Comparison of ENCODE assay signal across 9 cellular contexts in the genomic region with DNA sequence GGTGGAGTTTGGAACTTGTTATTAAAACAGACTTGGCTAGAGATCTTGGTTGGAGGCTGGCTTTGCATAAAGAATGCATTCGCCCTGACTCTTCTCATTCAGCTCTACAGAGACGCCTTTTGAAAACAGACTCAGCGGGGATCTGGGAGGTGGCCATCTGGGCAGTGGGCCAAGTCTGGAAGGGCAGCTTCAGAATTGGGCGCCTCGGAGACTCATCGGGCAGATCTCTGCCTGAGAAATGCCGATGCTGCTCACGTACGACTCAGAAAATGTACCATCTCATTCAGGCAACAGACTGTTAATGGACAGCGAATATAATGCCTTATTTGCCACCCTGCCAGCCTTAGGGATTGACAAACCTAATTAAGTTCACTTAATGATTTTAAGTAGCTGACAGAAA.
DNase-seq lines count a peak whose midpoint lies in the region; ATAC-seq and TF ChIP-seq lines count a peak whose summit lies in the region.
"Had no signal": no experiment of that assay in that cellular context is flagged by ENCODE, and none has a peak within 500 bp of the region (broad histone marks: within the 10 kb centered on the region; RNA-seq: fewer than 3 reads in every experiment).

No MANE protein-coding gene starts in this region.

- no peak for ATAC-seq in HG03520 (IDR thresholded peaks at IDR 0.05; ENCODE audit: unreplicated experiment)

- CTCF ChIA-PET in activated naive CD4-positive, alpha-beta T cell treated with anti-CD3 and anti-CD28 coated beads, Interleukin-2, amount 10 ng/mL, durations not matched to agents 7 days and 5 days (lab: Charles Lee): no interaction called here

- peak; percentile 22 for DNase-seq in HCEC 1CT
- DNase-seq in NCI-H345 treated with DMSO at 0.1 percent for 48 hours (lab: John Stamatoyannopoulos, UW; ENCODE audit: unreplicated experiment): peak; percentile 78
- DNase-seq in dorsolateral prefrontal cortex: peak; percentile 53 to 92 (median 85)
- no peak for DNase-seq in immature natural killer cell
- DNase-seq in activated naive CD4-positive, alpha-beta T cell treated with anti-CD3 and anti-CD28 coated beads, Interleukin-2, amount 10 ng/mL, durations not matched to agents 7 days and 5 days: no peak
- DNase-seq in CD14-positive monocyte (ENCODE audit: low spot score): no peak
- DNase-seq: activated CD4-positive, alpha-beta T cell treated with anti-CD3 and anti-CD28 coated beads for 4 hours had no signal

- intact Hi-C loops in dorsolateral prefrontal cortex (cut with DNase I) (no loop called here), CD14-positive monocyte (cut with micrococcal nuclease) (no loop called here)

- H3K27me3 Mint-ChIP-seq in immature natural killer cell (ENCODE audit: low read depth in 3 of 3) (peaks cover 2 to 11% (median 5%) of the 10 kb centered on the region in 3 donors), CD14-positive monocyte (ENCODE audit: low read depth in 3 of 3) (peaks cover 0 to 4% (median 3%) of the 10 kb centered on the region in 3 donors)
- peaks cover 5% of the 10 kb centered on the region for H3K27me3 Mint-ChIP-seq in activated naive CD4-positive, alpha-beta T cell treated with anti-CD3 and anti-CD28 coated beads, Interleukin-2, amount 10 ng/mL, durations not matched to agents 7 days and 5 days

- peaks cover 0 to 25% (median 0%) of the 10 kb centered on the region in 45 donors for H3K27me3 ChIP-seq in dorsolateral prefrontal cortex
- no peaks in the 10 kb centered on the region for H3K27me3 ChIP-seq in rectal smooth muscle tissue (ENCODE audit: control insufficient read depth, insufficient read depth, low read length)

- H3K4me1 Mint-ChIP-seq in immature natural killer cell (no peaks in the 10 kb centered on the region), CD14-positive monocyte (no peaks in the 10 kb centered on the region)
- H3K4me1 Mint-ChIP-seq in activated naive CD4-positive, alpha-beta T cell treated with anti-CD3 and anti-CD28 coated beads, Interleukin-2, amount 10 ng/mL, durations not matched to agents 7 days and 5 days: no peaks in the 10 kb centered on the region

- H3K4me3 Mint-ChIP-seq in immature natural killer cell: no peak overlapping the region
- H3K4me3 Mint-ChIP-seq in activated naive CD4-positive, alpha-beta T cell treated with anti-CD3 and anti-CD28 coated beads, Interleukin-2, amount 10 ng/mL, durations not matched to agents 7 days and 5 days: no peak overlapping the region
- H3K4me3 Mint-ChIP-seq in CD14-positive monocyte: no peak overlapping the region

- H3K4me3 ChIP-seq in dorsolateral prefrontal cortex (peak overlapping the region in 19 of 59 donors; percentile 2 to 41 (median 22)), rectal smooth muscle tissue (ENCODE audit: low read length) (peak overlapping the region; percentile 13)

- peaks cover 3% of the 10 kb centered on the region for H3K4me1 ChIP-seq in rectal smooth muscle tissue (ENCODE audit: control insufficient read depth, insufficient read depth, low read length)

- H3K27ac ChIP-seq in dorsolateral prefrontal cortex: peak overlapping the region in 17 of 59 donors; percentile 0 to 67 (median 19)
- no peak overlapping the region for H3K27ac ChIP-seq in rectal smooth muscle tissue (ENCODE audit: low read depth, low read length)

- no peaks in the 10 kb centered on the region for H3K36me3 Mint-ChIP-seq in immature natural killer cell
- no peaks in the 10 kb centered on the region for H3K36me3 Mint-ChIP-seq in activated naive CD4-positive, alpha-beta T cell treated with anti-CD3 and anti-CD28 coated beads, Interleukin-2, amount 10 ng/mL, durations not matched to agents 7 days and 5 days
- H3K36me3 Mint-ChIP-seq in CD14-positive monocyte: no peaks in the 10 kb centered on the region

- H3K27ac Mint-ChIP-seq in immature natural killer cell (no peak overlapping the region), CD14-positive monocyte (no peak overlapping the region)
- H3K27ac Mint-ChIP-seq in activated naive CD4-positive, alpha-beta T cell treated with anti-CD3 and anti-CD28 coated beads, Interleukin-2, amount 10 ng/mL, durations not matched to agents 7 days and 5 days: no peak overlapping the region

- H3K36me3 ChIP-seq in rectal smooth muscle tissue (ENCODE audit: control insufficient read depth, insufficient read depth, low read length): no peaks in the 10 kb centered on the region

- TF ChIP-seq CTCF in dorsolateral prefrontal cortex (IDR thresholded peaks at IDR 0.05 in 54 of 56, conservative IDR thresholded peaks at IDR 0.05 in 2 of 56; ENCODE audit: low read depth in 1 of 56, partially characterized antibody in 56 of 56): peak in 8 of 56 donors; percentile 8 to 25 (median 16)
- no peak for TF ChIP-seq CTCF in CD14-positive monocyte (IDR thresholded peaks at IDR 0.05)

- H3K9me3 Mint-ChIP-seq in immature natural killer cell: no peaks in the 10 kb centered on the region
- no peaks in the 10 kb centered on the region for H3K9me3 Mint-ChIP-seq in activated naive CD4-positive, alpha-beta T cell treated with anti-CD3 and anti-CD28 coated beads, Interleukin-2, amount 10 ng/mL, durations not matched to agents 7 days and 5 days
- peaks cover 0 to 6% (median 0%) of the 10 kb centered on the region in 7 donors for H3K9me3 Mint-ChIP-seq in CD14-positive monocyte

- H3K9ac ChIP-seq in rectal smooth muscle tissue (ENCODE audit: low read length): no peak overlapping the region

Comparison
In these comparisons a context has a peak if more than half of its experiments do, and no peak if none do; other contexts are left out.
1. DNase-seq: peak in HCEC 1CT (single experiment), NCI-H345 treated with DMSO at 0.1 percent for 48 hours (single experiment) and dorsolateral prefrontal cortex (10 of 10); none in immature natural killer cell (0 of 3), activated naive CD4-positive, alpha-beta T cell treated with anti-CD3 and anti-CD28 coated beads, Interleukin-2, amount 10 ng/mL, durations not matched to agents 7 days and 5 days (single experiment) and CD14-positive monocyte (single experiment).